9 cellular contexts compared by ENCODE assay signal in the genomic region with DNA sequence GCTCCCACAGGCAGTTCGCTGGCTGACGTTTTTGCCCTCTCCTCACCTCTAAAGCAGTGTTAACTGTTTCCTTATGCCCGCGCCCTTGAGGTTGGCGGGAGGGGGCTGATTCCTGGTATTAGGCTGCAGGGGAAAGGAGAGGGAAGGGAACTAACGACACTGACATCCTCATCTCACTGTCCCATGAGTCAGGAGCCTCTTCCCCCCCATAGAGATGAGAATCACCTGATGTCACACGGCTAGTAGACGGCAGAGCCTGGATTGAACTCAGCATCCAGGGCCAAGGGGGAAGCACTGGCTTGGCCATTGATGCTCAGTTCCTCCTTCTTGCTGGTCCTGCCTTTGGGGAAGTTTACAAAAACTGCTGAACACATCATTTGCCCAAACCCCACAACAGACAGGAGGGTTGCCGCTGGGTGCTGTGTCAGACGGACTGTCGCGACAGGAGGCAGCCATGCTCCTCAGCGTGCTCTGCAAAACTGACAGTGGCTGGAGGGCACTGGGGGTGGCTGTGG. TPM values are rescaled to one million over a fixed set of nuclear protein-coding genes. Genes with fewer than 3 reads are reported as not detected.
DNase-seq lines count a peak whose midpoint lies in the region; ATAC-seq and TF ChIP-seq lines count a peak whose summit lies in the region.
"Had no signal": no experiment of that assay in that cellular context is flagged by ENCODE, and none has a peak within 500 bp of the region (broad histone marks: within the 10 kb centered on the region; RNA-seq: fewer than 3 reads in every experiment).

No MANE protein-coding gene starts in this region.

- H3K27me3 Mint-ChIP-seq in activated CD4-positive, alpha-beta T cell treated with anti-CD3 and anti-CD28 coated beads, Interleukin-2, amount 10 ng/mL, durations not matched to agents 24 days and 14 days = no peaks in the 10 kb centered on the region

- peaks cover 25% of the 10 kb centered on the region for H3K4me1 Mint-ChIP-seq in activated CD4-positive, alpha-beta T cell treated with anti-CD3 and anti-CD28 coated beads, Interleukin-2, amount 10 ng/mL, durations not matched to agents 24 days and 14 days

- no peak for DNase-seq in activated CD4-positive, alpha-beta T cell treated with anti-CD3 and anti-CD28 coated beads, Interleukin-2, amount 10 ng/mL, durations not matched to agents 24 days and 14 days
- DNase-seq in activated CD4-positive, alpha-beta T cell treated with anti-CD3 and anti-CD28 coated beads for 48 hours = no peak
- DNase-seq in body of pancreas (peak in 2 of 4 donors; percentile 40 to 77), medulla oblongata (ENCODE audit: extremely low spot score) (peak; percentile 89), upper lobe of left lung (peak; percentile 60 to 80), NCI-H1694 (lab: John Stamatoyannopoulos, UW) (no peak)
- DNase-seq: kidney glomerular epithelial cell had no signal

- WGBS in body of pancreas, 2 donors = 66 to 70% methylated on average over 11 to 13 of the region's 13 CpGs
- 52 to 53% methylated on average over 8 to 13 of the region's 13 CpGs for WGBS in upper lobe of left lung, 2 donors

- H3K27me3 ChIP-seq in body of pancreas (no peaks in the 10 kb centered on the region), upper lobe of left lung (no peaks in the 10 kb centered on the region)

- H3K27ac Mint-ChIP-seq in activated CD4-positive, alpha-beta T cell treated with anti-CD3 and anti-CD28 coated beads, Interleukin-2, amount 10 ng/mL, durations not matched to agents 24 days and 14 days = peak overlapping the region; percentile 12

- peaks cover 10% of the 10 kb centered on the region for H3K36me3 Mint-ChIP-seq in activated CD4-positive, alpha-beta T cell treated with anti-CD3 and anti-CD28 coated beads, Interleukin-2, amount 10 ng/mL, durations not matched to agents 24 days and 14 days (ENCODE audit: low read depth)

- TF ChIP-seq POLR2A in body of pancreas (IDR thresholded peaks at IDR 0.05) = peak in 1 of 3 donors; percentile 3
- peak in 1 of 4 donors; percentile 59 for TF ChIP-seq POLR2A in upper lobe of left lung (IDR thresholded peaks at IDR 0.05)
- TF ChIP-seq POLR2A in GM18505 (IDR thresholded peaks at IDR 0.05; ENCODE audit: borderline replicate concordance, extremely low read depth, insufficient read depth, insufficient read length) = no peak

- H3K4me3 ChIP-seq in body of pancreas (no peak overlapping the region), upper lobe of left lung (no peak overlapping the region)

- TF ChIP-seq CTCF in body of pancreas (IDR thresholded peaks at IDR 0.05) (no peak), upper lobe of left lung (IDR thresholded peaks at IDR 0.05) (no peak)

- ATAC-seq in body of pancreas = no peak
- ATAC-seq in upper lobe of left lung (ENCODE audit: low FRiP score in 2 of 2) = peak; percentile 7 to 49
- ATAC-seq in HG03135 (IDR thresholded peaks at IDR 0.05; ENCODE audit: unreplicated experiment) = no peak
- no peak for ATAC-seq in GM18505 (IDR thresholded peaks at IDR 0.05; ENCODE audit: unreplicated experiment)

- H3K36me3 ChIP-seq in body of pancreas (replicated peaks in 1 of 2; ENCODE audit: insufficient read depth in 1 of 2, low read depth in 2 of 2) (no peaks in the 10 kb centered on the region), upper lobe of left lung (peaks cover 5 to 19% (median 15%) of the 10 kb centered on the region in 4 donors)

- H3K9me3 Mint-ChIP-seq in activated CD4-positive, alpha-beta T cell treated with anti-CD3 and anti-CD28 coated beads, Interleukin-2, amount 10 ng/mL, durations not matched to agents 24 days and 14 days = no peaks in the 10 kb centered on the region

- intact Hi-C loops in activated CD4-positive, alpha-beta T cell treated with anti-CD3 and anti-CD28 coated beads, Interleukin-2, amount 10 ng/mL, durations not matched to agents 24 days and 14 days (cut with micrococcal nuclease) = no loop called here
- intact Hi-C loops in body of pancreas (cut with DNase I) = no loop called here

- no peak overlapping the region for H3K4me3 Mint-ChIP-seq in activated CD4-positive, alpha-beta T cell treated with anti-CD3 and anti-CD28 coated beads, Interleukin-2, amount 10 ng/mL, durations not matched to agents 24 days and 14 days

- H3K9me3 ChIP-seq in body of pancreas (no peaks in the 10 kb centered on the region), upper lobe of left lung (no peaks in the 10 kb centered on the region)

- peaks cover 83% of the 10 kb centered on the region for H3K4me1 ChIP-seq in body of pancreas
- peaks cover 70 to 76% (median 75%) of the 10 kb centered on the region in 4 donors for H3K4me1 ChIP-seq in upper lobe of left lung

- TF ChIP-seq EP300 in upper lobe of left lung (IDR thresholded peaks at IDR 0.05) = no peak

- H3K27ac ChIP-seq in body of pancreas = peak overlapping the region; percentile 87 to 96 (median 92)
- peak overlapping the region; percentile 87 to 95 (median 90) for H3K27ac ChIP-seq in upper lobe of left lung

RNA-seq across cellular contexts. Expression of gene IDH2, which starts 38.5 kb away (rescaled TPM):
- 111 and 119 TPM in 2 replicates for total RNA-seq in activated CD4-positive, alpha-beta T cell treated with anti-CD3 and anti-CD28 coated beads, Interleukin-2, amount 10 ng/mL, durations not matched to agents 24 days and 14 days
- total RNA-seq in body of pancreas (10 to 100 TPM; 77.5 to 78.6 TPM), upper lobe of left lung (10 to 100 TPM; 41.5 to 72.1 (median 48.7) TPM)

Comparison
In these comparisons a context has a peak if more than half of its experiments do, and no peak if none do; other contexts are left out.
1. DNase-seq: peak in medulla oblongata (single experiment) and upper lobe of left lung (2 of 2); none in activated CD4-positive, alpha-beta T cell treated with anti-CD3 and anti-CD28 coated beads, Interleukin-2, amount 10 ng/mL, durations not matched to agents 24 days and 14 days (single experiment), activated CD4-positive, alpha-beta T cell treated with anti-CD3 and anti-CD28 coated beads for 48 hours (single experiment) and NCI-H1694 (single experiment).
2. ATAC-seq: peak in upper lobe of left lung (2 of 2); none in body of pancreas (single experiment), HG03135 (single experiment) and GM18505 (single experiment).